Comparison of ENCODE assay signal across 10 cellular contexts in the genomic region with DNA sequence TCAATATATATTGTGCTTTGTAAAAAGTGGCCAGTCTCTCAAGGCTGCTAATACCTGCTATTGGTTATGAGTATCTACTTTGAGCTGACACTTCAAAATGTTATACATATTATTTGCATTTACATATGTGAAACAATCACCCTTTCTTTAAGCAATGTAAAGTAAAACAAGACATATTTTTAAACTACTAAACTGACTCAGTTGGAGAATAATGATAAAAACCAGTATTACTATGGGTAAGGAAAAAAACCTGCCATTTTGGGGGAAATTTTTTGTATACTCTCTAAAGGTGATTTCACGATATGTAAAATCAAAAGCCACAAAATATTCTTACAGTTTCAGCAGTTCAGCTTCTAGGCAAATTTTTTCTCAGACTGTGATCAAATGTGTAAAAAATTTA.
"Had no signal": no experiment of that assay in that cellular context is flagged by ENCODE, and none has a peak within 500 bp of the region (broad histone marks: within the 10 kb centered on the region; RNA-seq: fewer than 3 reads in every experiment).

No MANE protein-coding gene starts in this region.

- DNase-seq: activated CD4-positive, alpha-beta memory T cell treated with anti-CD3 and anti-CD28 coated beads for 36 hours; activated CD4-positive, alpha-beta T cell treated with anti-CD3 and anti-CD28 coated beads for 1 hour; activated naive CD4-positive, alpha-beta T cell; naive thymus-derived CD4-positive, alpha-beta T cell; posterior cingulate gyrus had no signal

- H3K27me3 ChIP-seq: esophagus muscularis mucosa, tibial nerve, vagina had no signal

- H3K9me3 ChIP-seq: esophagus muscularis mucosa, tibial nerve, vagina had no signal

- H3K27ac Mint-ChIP-seq: activated CD4-positive, alpha-beta memory T cell treated with anti-CD3 and anti-CD28 coated beads for 36 hours had no signal

- H3K4me3 Mint-ChIP-seq: activated CD4-positive, alpha-beta memory T cell treated with anti-CD3 and anti-CD28 coated beads for 36 hours; naive thymus-derived CD4-positive, alpha-beta T cell had no signal

- H3K4me3 ChIP-seq: esophagus muscularis mucosa, tibial nerve, vagina had no signal

- H3K27ac ChIP-seq: esophagus muscularis mucosa, tibial nerve, vagina had no signal

- FAIRE-seq: astrocyte, colon had no signal

- H3K36me3 ChIP-seq: tibial nerve, vagina had no signal

- ATAC-seq: naive thymus-derived CD4-positive, alpha-beta T cell had no signal
